ENCODE assay signal across 8 cellular contexts in genomic region chr17:42609814-42610801, GRCh38. TPM values are rescaled to one million over a fixed set of nuclear protein-coding genes. Genes with fewer than 3 reads are reported as not detected.
DNase-seq lines count a peak whose midpoint lies in the region; ATAC-seq, FAIRE-seq and TF ChIP-seq lines count a peak whose summit lies in the region.
"Not testable (repeated sequence)": the region's sequence is repeated elsewhere in the genome, so short reads cannot be mapped to it uniquely, and the experiment has no call there.

No MANE protein-coding gene starts in this region.

- H3K36me3 ChIP-seq in K562 (ENCODE audit: control insufficient read depth, insufficient read depth, low read length) (peaks cover 44% of the 10 kb centered on the region), cardiac muscle cell (peaks cover 24% of the 10 kb centered on the region)

- ATAC-seq in GM21723 (IDR thresholded peaks at IDR 0.05; ENCODE audit: unreplicated experiment), result peak; percentile 8
- peak; percentile 19 for ATAC-seq in WTC11
- peak; percentile 33 for ATAC-seq in K562
- ATAC-seq in naive B cell (ENCODE audit: low read depth in 2 of 2), result not testable (repeated sequence)

- POLR2A ChIA-PET in WTC11 (lab: Charles Lee) (interaction anchor here (0.6 to 1.9 kb wide), 7 partner anchors 8 to 71 kb away, joined by 3 to 9 read pairs (median 8); partner anchors contain the start of genes PLEKHH3 and PSMC3IP), K562 (lab: Yijun Ruan, JAX) (interaction anchor here (0.6 to 2.8 kb wide), 13 partner anchors 9 to 827 kb away, joined by 3 to 31 read pairs (median 4); no protein-coding TSS in a partner anchor)

- H3K27me3 ChIP-seq in K562 (ENCODE audit: control insufficient read depth in 2 of 2, insufficient read depth in 2 of 2, low read length in 2 of 2); cardiac muscle cell: not testable (repeated sequence)

- not testable (repeated sequence) for TF ChIP-seq RAD21 in K562 (CRISPR knock-in tag; conservative IDR thresholded peaks at IDR 0.05 in 1 of 2, IDR thresholded peaks at IDR 0.05 in 1 of 2)

- BruUV-seq in K562 (replicated peaks; lab: Mats Ljungman, UMichigan), result TSS peak; percentile 70

- not testable (repeated sequence) for H3K9me3 Mint-ChIP-seq in WTC11, naive B cell

- peak overlapping the region; percentile 90 for H3K27ac Mint-ChIP-seq in WTC11
- H3K27ac Mint-ChIP-seq in naive B cell, result peak overlapping the region in 5 of 6 donors; percentile 82 to 99 (median 96)

- H3K4me3 ChIP-seq in K562, result peak overlapping the region; percentile 95
- H3K4me3 ChIP-seq in cardiac muscle cell, result peak overlapping the region; percentile 97

- TF ChIP-seq EP300 in K562 (IDR thresholded peaks at IDR 0.05; ENCODE audit: low read length), result not testable (repeated sequence)

- peak overlapping the region; percentile 89 to 92 for H3K9ac ChIP-seq in K562 (ENCODE audit: insufficient read depth in 1 of 2, low read depth in 2 of 2, low read length in 2 of 2)

- not testable (repeated sequence) for H3K27me3 Mint-ChIP-seq in WTC11 (ENCODE audit: low read depth); naive B cell

- not testable (repeated sequence) for TF ChIP-seq POLR2A in K562 (conservative IDR thresholded peaks at IDR 0.05)

- H3K9me3 ChIP-seq in K562 (replicated peaks; ENCODE audit: control insufficient read depth, insufficient read depth, low read depth, low read length); cardiac muscle cell (ENCODE audit: low read depth): not testable (repeated sequence)

- CTCF ChIA-PET in WTC11 (lab: Charles Lee), result interaction anchor here (0.7 to 3.5 kb wide), 20 partner anchors 9 to 214 kb away, joined by 3 to 55 read pairs (median 7); partner anchors contain the start of genes BECN1, CCR10, PLEKHH3 and PSMC3IP
- CTCF ChIA-PET in K562 (lab: Yijun Ruan, JAX; ENCODE audit: low intra/inter-chr PET ratio), result not testable (repeated sequence)

- H3K79me2 ChIP-seq in K562 (ENCODE audit: control insufficient read depth, insufficient read depth, low read length), result peaks cover 50% of the 10 kb centered on the region

- H3K4me1 ChIP-seq in K562 (replicated peaks in 1 of 2; ENCODE audit: control insufficient read depth in 2 of 2, insufficient read depth in 2 of 2, low read length in 2 of 2) (peaks cover 16 to 21% of the 10 kb centered on the region in 2 experiments; a peak in 4 of 5 replicates), cardiac muscle cell (ENCODE audit: low read depth) (peaks cover 17% of the 10 kb centered on the region)

- not testable (repeated sequence) for H3K9me1 ChIP-seq in K562 (ENCODE audit: control insufficient read depth, insufficient read depth, low read length)

- H3K4me2 ChIP-seq in K562 (ENCODE audit: insufficient read depth, low read length), result peak overlapping the region; percentile 92

- in situ Hi-C loops in K562 (cut with MboI), result not testable (repeated sequence)

- H3K36me3 Mint-ChIP-seq in WTC11 (peaks cover 38% of the 10 kb centered on the region), naive B cell (peaks cover 4 to 14% of the 10 kb centered on the region in 2 donors)

- intact Hi-C loops in K562 (cut with micrococcal nuclease), result loop anchor here (5.0 kb wide), 1 partner anchor 67 kb away; the partner anchor contains the start of gene PLEKHH3

- WGBS in K562 (ENCODE audit: insufficient coverage, low coverage, missing lambda C conversion rate), result 21% methylated on average over 24 of the region's 42 CpGs

- FAIRE-seq in K562 (lab: Jason Lieb, UNC), result peak; percentile 78

- peak; percentile 27 for DNase-seq in NCI-H1105 treated with DMSO at 0.1 percent for 48 hours (lab: John Stamatoyannopoulos, UW)
- peak; percentile 41 for DNase-seq in WTC11 (ENCODE audit: low spot score)
- DNase-seq in K562 (ENCODE audit: extremely low read depth in 1 of 4, low spot score in 3 of 4), result peak; percentile 55 to 62 (median 60)
- DNase-seq in cardiac muscle cell (ENCODE audit: low read depth in 1 of 2, low spot score in 1 of 2), result peak in 1 of 2 donors; percentile 68
- not testable (repeated sequence) for DNase-seq in naive B cell
- DNase-seq in stimulated activated CD8-positive, alpha-beta memory T cell treated with anti-CD3 and anti-CD28 coated beads, Interleukin-4, amount 100 ng/mL, for 48 hours, result peak; percentile 51

- H3K4me1 Mint-ChIP-seq in WTC11 (peaks cover 17% of the 10 kb centered on the region), naive B cell (peaks cover 23 to 44% (median 33%) of the 10 kb centered on the region in 3 donors)

- not testable (repeated sequence) for TF ChIP-seq CTCF in C4-2B (conservative IDR thresholded peaks at IDR 0.05); WTC11 (IDR thresholded peaks at IDR 0.05); K562 (IDR thresholded peaks at IDR 0.05 in 2 of 3, conservative IDR thresholded peaks at IDR 0.05 in 1 of 3; ENCODE audit: insufficient read depth in 2 of 3, low read depth in 1 of 3, low read length in 3 of 3); cardiac muscle cell (IDR thresholded peaks at IDR 0.05; ENCODE audit: low read depth, low read length)

- H3K4me3 Mint-ChIP-seq in WTC11, result peak overlapping the region; percentile 100
- peak overlapping the region; percentile 97 to 100 (median 100) for H3K4me3 Mint-ChIP-seq in naive B cell

- H3K27ac ChIP-seq in C4-2B (peak overlapping the region; percentile 95), K562 (ENCODE audit: extremely low read depth, low read depth, low read length) (peak overlapping the region; percentile 82), cardiac muscle cell (peak overlapping the region; percentile 65)

- not testable (repeated sequence) for H4K20me1 ChIP-seq in K562 (replicated peaks; ENCODE audit: control insufficient read depth, insufficient read depth, low read length)

- H2AFZ ChIP-seq in K562 (ENCODE audit: low read depth, low read length), result peak overlapping the region; percentile 84

RNA-seq across cellular contexts. Expression of gene TUBG1, which starts 0.6 kb away (rescaled TPM):
- 130 to 141 TPM (median 140 TPM) in 3 replicates for total RNA-seq in WTC11 (2021)
- 35.3 and 79.8 TPM in 2 replicates for total RNA-seq in K562 (2011; cell fraction: chromatin; rRNA removed; ENCODE audit: low replicate concordance)
- 46.3 and 58.9 TPM in 2 replicates for total RNA-seq in K562 (2011; cell fraction: nucleolus; rRNA removed)
- 54.0 and 66.2 TPM in 2 replicates for total RNA-seq in K562 (2011; cell fraction: nucleoplasm; rRNA removed)
- total RNA-seq in K562 (2014; rRNA removed), result 89.5 and 116 TPM in 2 replicates
- total RNA-seq in K562 (2014; rRNA removed; fragmentation: Illumina TruSeq; extraction: Trizol), result 33.7 and 40.1 TPM in 2 replicates
- total RNA-seq in K562 (2015; rRNA removed; fragmentation: Illumina TruSeq; extraction: Trizol), result 64.4 and 65.4 TPM in 2 replicates
- 115 and 117 TPM in 2 replicates for total RNA-seq in K562 (2021)
- 46.1 and 46.9 TPM in 2 replicates for polyA plus RNA-seq in K562 (2011; rRNA removed)
- polyA plus RNA-seq in K562 (2011; cell fraction: cytosol; rRNA removed), result 94.0 and 218 TPM in 2 replicates
- polyA plus RNA-seq in K562 (2011; cell fraction: nucleus; rRNA removed), result 89.8 and 181 TPM in 2 replicates
- polyA plus RNA-seq in K562 (2012), result 117 and 186 TPM in 2 replicates
- polyA plus RNA-seq in K562 (2014; fragmentation: Illumina TruSeq; extraction: Trizol), result 147 and 163 TPM in 2 replicates
- 10 to 100 TPM; 33.1 to 66.0 TPM for polyA plus RNA-seq in K562 (2014; fragmentation: Nextera tagmentation; extraction: Ambion mirVana)
- polyA plus RNA-seq in K562 (2014; rRNA removed), result 68.3 and 77.8 TPM in 2 replicates
- 28.6 and 72.5 TPM in 2 replicates for polyA minus RNA-seq in K562 (2011; rRNA and poly(A)+ RNA removed)
- polyA minus RNA-seq in K562 (2011; cell fraction: cytosol; rRNA and poly(A)+ RNA removed), result 53.4 and 81.5 TPM in 2 replicates
- 30.7 and 31.3 TPM in 2 replicates for polyA minus RNA-seq in K562 (2011; cell fraction: nucleus; rRNA and poly(A)+ RNA removed)
- 97.2 and 159 TPM in 2 replicates for total RNA-seq in cardiac muscle cell
- 162 and 177 TPM in 2 replicates for polyA plus RNA-seq in cardiac muscle cell
- polyA plus RNA-seq in naive B cell (ENCODE audit: low read depth in 6 of 6), result 10 to 100 TPM in 1 of 6 donors, 1 to 10 TPM in 4, not detected in 1; 4.2 to 10.2 (median 6.8) TPM

RNA-seq across cellular contexts. Expression of gene RETREG3, which starts 0.9 kb away (rescaled TPM):
- total RNA-seq in WTC11 (2021) (39.8 to 43.2 TPM (median 40.4 TPM) in 3 replicates), K562 (2014; rRNA removed) (16.9 and 23.5 TPM in 2 replicates), K562 (2014; rRNA removed; fragmentation: Illumina TruSeq; extraction: Trizol) (25.6 and 26.4 TPM in 2 replicates), K562 (2015; rRNA removed; fragmentation: Illumina TruSeq; extraction: Trizol) (19.6 and 20.9 TPM in 2 replicates), K562 (2021) (35.7 and 39.0 TPM in 2 replicates), cardiac muscle cell (47.7 and 56.4 TPM in 2 replicates)
- 79.8 and 135 TPM in 2 replicates for total RNA-seq in K562 (2011; cell fraction: chromatin; rRNA removed; ENCODE audit: low replicate concordance)
- total RNA-seq in K562 (2011; cell fraction: nucleolus; rRNA removed), result 81.9 and 89.6 TPM in 2 replicates
- total RNA-seq in K562 (2011; cell fraction: nucleoplasm; rRNA removed), result 93.5 and 119 TPM in 2 replicates
- polyA plus RNA-seq in K562 (2011; rRNA removed) (23.9 and 24.5 TPM in 2 replicates), K562 (2014; fragmentation: Illumina TruSeq; extraction: Trizol) (16.5 and 17.4 TPM in 2 replicates), K562 (2014; fragmentation: Nextera tagmentation; extraction: Ambion mirVana) (1 to 10 TPM; 4.1 to 5.3 TPM), K562 (2014; rRNA removed) (14.2 and 14.6 TPM in 2 replicates), cardiac muscle cell (46.9 and 48.0 TPM in 2 replicates), naive B cell (ENCODE audit: low read depth in 6 of 6) (100 to 1,000 TPM; 132 to 161 (median 140) TPM)
- 20.1 and 25.9 TPM in 2 replicates for polyA plus RNA-seq in K562 (2011; cell fraction: cytosol; rRNA removed)
- polyA plus RNA-seq in K562 (2011; cell fraction: nucleus; rRNA removed), result 22.8 and 41.6 TPM in 2 replicates
- polyA plus RNA-seq in K562 (2012), result 15.5 and 15.6 TPM in 2 replicates
- 37.6 and 78.2 TPM in 2 replicates for polyA minus RNA-seq in K562 (2011; rRNA and poly(A)+ RNA removed)
- 16.0 and 33.6 TPM in 2 replicates for polyA minus RNA-seq in K562 (2011; cell fraction: cytosol; rRNA and poly(A)+ RNA removed)
- 18.4 and 19.0 TPM in 2 replicates for polyA minus RNA-seq in K562 (2011; cell fraction: nucleus; rRNA and poly(A)+ RNA removed)

RNA-seq across cellular contexts. Expression of gene PSMC3IP, which starts 32.6 kb away (rescaled TPM):
- total RNA-seq in WTC11 (2021) (20.1 to 23.3 TPM (median 21.6 TPM) in 3 replicates), K562 (2014; rRNA removed) (46.7 and 50.8 TPM in 2 replicates), K562 (2014; rRNA removed; fragmentation: Illumina TruSeq; extraction: Trizol) (28.1 and 31.6 TPM in 2 replicates), K562 (2015; rRNA removed; fragmentation: Illumina TruSeq; extraction: Trizol) (26.2 and 27.9 TPM in 2 replicates), K562 (2021) (29.3 and 34.4 TPM in 2 replicates), cardiac muscle cell (6.2 and 6.6 TPM in 2 replicates)
- total RNA-seq in K562 (2011; cell fraction: chromatin; rRNA removed; ENCODE audit: low replicate concordance), result 63.5 and 83.8 TPM in 2 replicates
- 39.0 and 45.4 TPM in 2 replicates for total RNA-seq in K562 (2011; cell fraction: nucleolus; rRNA removed)
- 59.4 and 78.8 TPM in 2 replicates for total RNA-seq in K562 (2011; cell fraction: nucleoplasm; rRNA removed)
- polyA plus RNA-seq in K562 (2011; rRNA removed) (25.6 and 32.8 TPM in 2 replicates), K562 (2014; fragmentation: Illumina TruSeq; extraction: Trizol) (48.3 and 50.5 TPM in 2 replicates), K562 (2014; fragmentation: Nextera tagmentation; extraction: Ambion mirVana) (10 to 100 TPM; 13.8 to 16.0 TPM), K562 (2014; rRNA removed) (64.0 and 65.6 TPM in 2 replicates), cardiac muscle cell (9.1 and 14.0 TPM in 2 replicates), naive B cell (ENCODE audit: low read depth in 6 of 6) (1 to 10 TPM in 5 of 6 donors, not detected in 1; 1.5 to 2.9 (median 2.4) TPM)
- polyA plus RNA-seq in K562 (2011; cell fraction: cytosol; rRNA removed), result 11.3 and 14.9 TPM in 2 replicates
- polyA plus RNA-seq in K562 (2011; cell fraction: nucleus; rRNA removed), result 96.3 and 104 TPM in 2 replicates
- 33.2 and 36.0 TPM in 2 replicates for polyA plus RNA-seq in K562 (2012)
- polyA minus RNA-seq in K562 (2011; rRNA and poly(A)+ RNA removed), result 17.9 and 20.6 TPM in 2 replicates
- 4.3 and 7.2 TPM in 2 replicates for polyA minus RNA-seq in K562 (2011; cell fraction: cytosol; rRNA and poly(A)+ RNA removed)
- polyA minus RNA-seq in K562 (2011; cell fraction: nucleus; rRNA and poly(A)+ RNA removed), result 24.5 and 27.0 TPM in 2 replicates

RNA-seq across cellular contexts. Expression of gene MLX, which starts 43.2 kb away (rescaled TPM):
- 26.9 to 34.9 TPM (median 30.1 TPM) in 3 replicates for total RNA-seq in WTC11 (2021)
- 94.6 and 259 TPM in 2 replicates for total RNA-seq in K562 (2011; cell fraction: chromatin; rRNA removed; ENCODE audit: low replicate concordance)
- 158 and 168 TPM in 2 replicates for total RNA-seq in K562 (2011; cell fraction: nucleolus; rRNA removed)
- total RNA-seq in K562 (2011; cell fraction: nucleoplasm; rRNA removed), result 148 and 161 TPM in 2 replicates
- 42.9 and 51.6 TPM in 2 replicates for total RNA-seq in K562 (2014; rRNA removed)
- total RNA-seq in K562 (2014; rRNA removed; fragmentation: Illumina TruSeq; extraction: Trizol), result 41.2 and 45.4 TPM in 2 replicates
- total RNA-seq in K562 (2015; rRNA removed; fragmentation: Illumina TruSeq; extraction: Trizol), result 47.6 and 48.6 TPM in 2 replicates
- total RNA-seq in K562 (2021), result 50.0 and 55.1 TPM in 2 replicates
- 41.8 and 58.9 TPM in 2 replicates for polyA plus RNA-seq in K562 (2011; rRNA removed)
- polyA plus RNA-seq in K562 (2011; cell fraction: cytosol; rRNA removed), result 35.1 and 46.5 TPM in 2 replicates
- polyA plus RNA-seq in K562 (2011; cell fraction: nucleus; rRNA removed), result 76.8 and 145 TPM in 2 replicates
- 46.8 and 71.4 TPM in 2 replicates for polyA plus RNA-seq in K562 (2012)
- 71.5 and 84.2 TPM in 2 replicates for polyA plus RNA-seq in K562 (2014; fragmentation: Illumina TruSeq; extraction: Trizol)
- polyA plus RNA-seq in K562 (2014; fragmentation: Nextera tagmentation; extraction: Ambion mirVana), result 100 to 1,000 TPM in 1 of 2 experiments, 10 to 100 TPM in 1; 82.7 to 100 TPM
- polyA plus RNA-seq in K562 (2014; rRNA removed), result 71.3 and 82.0 TPM in 2 replicates
- 42.5 and 66.7 TPM in 2 replicates for polyA minus RNA-seq in K562 (2011; rRNA and poly(A)+ RNA removed)
- 16.9 and 28.1 TPM in 2 replicates for polyA minus RNA-seq in K562 (2011; cell fraction: cytosol; rRNA and poly(A)+ RNA removed)
- polyA minus RNA-seq in K562 (2011; cell fraction: nucleus; rRNA and poly(A)+ RNA removed), result 36.9 and 49.1 TPM in 2 replicates
- total RNA-seq in cardiac muscle cell, result 22.4 and 28.1 TPM in 2 replicates
- polyA plus RNA-seq in cardiac muscle cell, result 37.1 and 47.3 TPM in 2 replicates
- polyA plus RNA-seq in naive B cell (ENCODE audit: low read depth in 6 of 6), result 10 to 100 TPM; 26.7 to 48.2 (median 32.9) TPM

RNA-seq across cellular contexts. Expression of gene COASY, which starts 48.2 kb away (rescaled TPM):
- total RNA-seq in WTC11 (2021) (106 to 131 TPM (median 113 TPM) in 3 replicates), K562 (2014; rRNA removed) (43.5 and 62.9 TPM in 2 replicates), K562 (2014; rRNA removed; fragmentation: Illumina TruSeq; extraction: Trizol) (33.3 and 43.2 TPM in 2 replicates), K562 (2015; rRNA removed; fragmentation: Illumina TruSeq; extraction: Trizol) (25.4 and 32.0 TPM in 2 replicates), K562 (2021) (167 and 175 TPM in 2 replicates), cardiac muscle cell (32.5 and 43.5 TPM in 2 replicates)
- total RNA-seq in K562 (2011; cell fraction: chromatin; rRNA removed; ENCODE audit: low replicate concordance), result 117 and 276 TPM in 2 replicates
- 148 and 164 TPM in 2 replicates for total RNA-seq in K562 (2011; cell fraction: nucleolus; rRNA removed)
- 145 and 162 TPM in 2 replicates for total RNA-seq in K562 (2011; cell fraction: nucleoplasm; rRNA removed)
- polyA plus RNA-seq in K562 (2011; rRNA removed) (38.7 and 58.6 TPM in 2 replicates), K562 (2014; fragmentation: Illumina TruSeq; extraction: Trizol) (99.8 and 139 TPM in 2 replicates), K562 (2014; fragmentation: Nextera tagmentation; extraction: Ambion mirVana) (10 to 100 TPM; 62.3 to 80.6 TPM), K562 (2014; rRNA removed) (80.5 and 95.2 TPM in 2 replicates), cardiac muscle cell (74.7 and 97.4 TPM in 2 replicates), naive B cell (ENCODE audit: low read depth in 6 of 6) (100 to 1,000 TPM in 1 of 6 donors, 10 to 100 TPM in 5; 40.6 to 104 (median 55.5) TPM)
- 34.8 and 93.5 TPM in 2 replicates for polyA plus RNA-seq in K562 (2011; cell fraction: cytosol; rRNA removed)
- 262 and 432 TPM in 2 replicates for polyA plus RNA-seq in K562 (2011; cell fraction: nucleus; rRNA removed)
- polyA plus RNA-seq in K562 (2012), result 137 and 160 TPM in 2 replicates
- 19.9 and 27.4 TPM in 2 replicates for polyA minus RNA-seq in K562 (2011; rRNA and poly(A)+ RNA removed)
- polyA minus RNA-seq in K562 (2011; cell fraction: cytosol; rRNA and poly(A)+ RNA removed), result 39.1 and 51.2 TPM in 2 replicates
- polyA minus RNA-seq in K562 (2011; cell fraction: nucleus; rRNA and poly(A)+ RNA removed), result 39.4 and 40.0 TPM in 2 replicates
